In genomic region chr6:12295558-12296254, GRCh38 we compare ENCODE assay signal across 17 cellular contexts. TPM values are rescaled to one million over a fixed set of nuclear protein-coding genes. Genes with fewer than 3 reads are reported as not detected.
DNase-seq lines count a peak whose midpoint lies in the region; ATAC-seq and TF ChIP-seq lines count a peak whose summit lies in the region.
"Had no signal": no experiment of that assay in that cellular context is flagged by ENCODE, and none has a peak within 500 bp of the region (broad histone marks: within the 10 kb centered on the region; RNA-seq: fewer than 3 reads in every experiment).

No MANE protein-coding gene starts in this region.

- no peak for TF ChIP-seq CTCF in coronary artery (IDR thresholded peaks at IDR 0.05)
- no peak for TF ChIP-seq CTCF in upper lobe of left lung (IDR thresholded peaks at IDR 0.05)

- no peak for TF ChIP-seq EP300 in upper lobe of left lung (IDR thresholded peaks at IDR 0.05)

- H3K27ac Mint-ChIP-seq in activated naive CD8-positive, alpha-beta T cell: peak overlapping the region; percentile 23
- H3K27ac Mint-ChIP-seq in activated naive CD8-positive, alpha-beta T cell treated with anti-CD3 and anti-CD28 coated beads for 36 hours: no peak overlapping the region
- H3K27ac Mint-ChIP-seq: immature natural killer cell had no signal

- 65 to 73% methylated on average over 14 of the region's 14 CpGs for WGBS in upper lobe of left lung, 2 donors

- ATAC-seq in upper lobe of left lung (ENCODE audit: low FRiP score in 2 of 2) (peak in 1 of 2 donors; percentile 20), GM18867 (IDR thresholded peaks at IDR 0.05; ENCODE audit: unreplicated experiment) (no peak)

- DNase-seq in activated naive CD8-positive, alpha-beta T cell treated with anti-CD3 and anti-CD28 coated beads for 36 hours: no peak
- DNase-seq in coronary artery (ENCODE audit: low spot score): no peak
- DNase-seq in lung microvascular endothelial cell (ENCODE audit: low read depth in 2 of 2): peak; percentile 8 to 27
- DNase-seq in upper lobe of left lung: no peak
- DNase-seq in OCI-M2 (lab: John Stamatoyannopoulos, UW; ENCODE audit: unreplicated experiment): no peak
- DNase-seq in activated CD4-positive, alpha-beta T cell treated with anti-CD3 and anti-CD28 coated beads for 1 hour: no peak
- DNase-seq: activated gamma-delta T cell treated with Interleukin-2 at 50 U/mL for 16 hours; effector CD8-positive, alpha-beta T cell; immature natural killer cell; NCI-H146; occipital lobe; stimulated activated naive CD4-positive, alpha-beta T cell; WERI-Rb-1 had no signal

- no peaks in the 10 kb centered on the region for H3K9me3 Mint-ChIP-seq in activated naive CD8-positive, alpha-beta T cell (ENCODE audit: low read depth)
- H3K9me3 Mint-ChIP-seq in activated naive CD8-positive, alpha-beta T cell treated with anti-CD3 and anti-CD28 coated beads for 36 hours: no peaks in the 10 kb centered on the region
- H3K9me3 Mint-ChIP-seq: immature natural killer cell had no signal

- peak overlapping the region; percentile 26 for H3K4me3 ChIP-seq in coronary artery
- H3K4me3 ChIP-seq in upper lobe of left lung: peak overlapping the region in 2 of 4 donors; percentile 53 to 55

- TF ChIP-seq POLR2A in upper lobe of left lung (IDR thresholded peaks at IDR 0.05): no peak

- H3K4me3 Mint-ChIP-seq in activated naive CD8-positive, alpha-beta T cell: no peak overlapping the region
- no peak overlapping the region for H3K4me3 Mint-ChIP-seq in activated naive CD8-positive, alpha-beta T cell treated with anti-CD3 and anti-CD28 coated beads for 36 hours
- H3K4me3 Mint-ChIP-seq: immature natural killer cell had no signal

- H3K36me3 Mint-ChIP-seq in activated naive CD8-positive, alpha-beta T cell: no peaks in the 10 kb centered on the region
- no peaks in the 10 kb centered on the region for H3K36me3 Mint-ChIP-seq in activated naive CD8-positive, alpha-beta T cell treated with anti-CD3 and anti-CD28 coated beads for 36 hours
- H3K36me3 Mint-ChIP-seq: immature natural killer cell had no signal

- H3K27ac ChIP-seq in coronary artery: peak overlapping the region; percentile 57 to 80
- peak overlapping the region; percentile 16 to 83 (median 42) for H3K27ac ChIP-seq in upper lobe of left lung
- H3K27ac ChIP-seq: HL-60, WERI-Rb-1 had no signal

- peaks cover 0 to 22% (median 0%) of the 10 kb centered on the region in 4 donors for H3K36me3 ChIP-seq in upper lobe of left lung
- H3K36me3 ChIP-seq: WERI-Rb-1 had no signal

- no peaks in the 10 kb centered on the region for H3K9me3 ChIP-seq in upper lobe of left lung

- H3K4me1 ChIP-seq in upper lobe of left lung: peaks cover under 1 to 12% (median 5%) of the 10 kb centered on the region in 4 donors

- peaks cover 22% of the 10 kb centered on the region for H3K27me3 Mint-ChIP-seq in activated naive CD8-positive, alpha-beta T cell
- H3K27me3 Mint-ChIP-seq in activated naive CD8-positive, alpha-beta T cell treated with anti-CD3 and anti-CD28 coated beads for 36 hours: peaks cover 25% of the 10 kb centered on the region

- no peaks in the 10 kb centered on the region for H3K27me3 ChIP-seq in upper lobe of left lung

- peaks cover 1% of the 10 kb centered on the region for H3K4me1 Mint-ChIP-seq in activated naive CD8-positive, alpha-beta T cell (ENCODE audit: low read depth)
- peaks cover 5% of the 10 kb centered on the region for H3K4me1 Mint-ChIP-seq in activated naive CD8-positive, alpha-beta T cell treated with anti-CD3 and anti-CD28 coated beads for 36 hours

RNA-seq across cellular contexts. Expression of gene EDN1, which starts 5.5 kb away (rescaled TPM):
- total RNA-seq in activated naive CD8-positive, alpha-beta T cell treated with anti-CD3 and anti-CD28 coated beads for 36 hours: not detected
- total RNA-seq in lung microvascular endothelial cell: 110 and 268 TPM in 2 replicates
- 10 to 100 TPM in 3 of 6 donors, 1 to 10 TPM in 3; 6.5 to 40.6 (median 18.6) TPM for total RNA-seq in upper lobe of left lung
- total RNA-seq: OCI-LY7 had no signal

Comparison
In these comparisons a context has a peak if more than half of its experiments do, and no peak if none do; other contexts are left out.
1. DNase-seq: peak in lung microvascular endothelial cell (2 of 2); none in activated naive CD8-positive, alpha-beta T cell treated with anti-CD3 and anti-CD28 coated beads for 36 hours (single experiment), coronary artery (single experiment), upper lobe of left lung (0 of 2), OCI-M2 (single experiment) and activated CD4-positive, alpha-beta T cell treated with anti-CD3 and anti-CD28 coated beads for 1 hour (single experiment).
2. RNA of gene EDN1, which starts 5.5 kb away (total RNA-seq): 110 to 268 TPM in lung microvascular endothelial cell and 6.5 to 40.6 TPM in upper lobe of left lung; not detected in activated naive CD8-positive, alpha-beta T cell treated with anti-CD3 and anti-CD28 coated beads for 36 hours; every median in the first group is over 4 times any median in the second.